In the genomic region with DNA sequence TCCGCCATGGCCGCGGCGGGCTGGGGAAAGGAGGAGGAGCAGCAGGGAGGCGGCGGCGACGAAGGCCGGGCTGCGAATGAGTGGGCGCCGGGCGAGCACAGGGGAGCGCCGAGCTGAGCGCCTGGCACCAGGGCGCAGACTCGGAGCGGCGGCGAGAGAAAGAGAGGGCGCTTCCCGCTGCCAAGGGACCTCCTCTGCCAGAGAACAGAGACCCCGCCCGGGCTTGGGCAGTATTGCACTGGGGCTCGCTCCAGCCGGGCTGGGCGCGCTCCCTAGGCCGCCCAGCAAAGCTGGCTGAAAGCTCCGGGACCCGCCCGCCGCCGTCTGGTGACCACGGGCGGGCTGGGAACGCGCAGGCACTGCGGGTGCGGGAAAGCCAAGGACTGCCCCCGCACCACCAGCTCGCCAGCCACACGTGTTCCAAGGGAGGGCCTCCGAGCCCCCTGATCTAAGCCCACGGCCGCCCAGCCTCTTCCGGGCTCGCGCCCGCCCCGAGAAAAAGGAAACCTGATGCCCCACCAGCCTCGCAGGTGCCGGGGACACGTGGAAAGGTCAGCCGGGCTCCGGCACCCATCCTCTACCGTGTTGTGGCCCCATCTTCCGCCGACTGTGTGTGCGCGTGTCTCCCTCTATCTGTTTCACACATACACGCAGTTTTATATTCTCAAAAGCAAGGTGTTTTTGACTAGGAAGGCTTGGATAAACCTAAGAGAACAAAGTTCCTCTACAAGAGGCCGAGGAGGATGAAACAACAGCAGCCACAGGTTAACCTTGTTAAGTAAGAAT, we compare ENCODE assay signal across 8 cellular contexts. TPM values are rescaled to one million over a fixed set of nuclear protein-coding genes. Genes with fewer than 3 reads are reported as not detected.
A peak's percentile ranks its signal among the peaks of the same experiment; 100 is the strongest.
DNase-seq lines count a peak whose midpoint lies in the region; ATAC-seq and TF ChIP-seq lines count a peak whose summit lies in the region.

A gene (minus strand): TSS at position 140 of the 786 bp plus-strand sequence. CDS start 132 bp downstream, at position 8.

- H2AFZ ChIP-seq in SK-N-SH (ENCODE audit: low read depth): peak within 1 kb of the TSS; percentile 88

- H3K4me3 Mint-ChIP-seq in activated naive CD4-positive, alpha-beta T cell treated with anti-CD3 and anti-CD28 coated beads, Interleukin-2, amount 50 U/mL, for 24 hours: peak within 1 kb of the TSS; percentile 95
- peak within 1 kb of the TSS; percentile 95 for H3K4me3 Mint-ChIP-seq in osteocyte (ENCODE audit: unreplicated experiment)

- H3K27me3 ChIP-seq in SK-N-SH (ENCODE audit: insufficient read depth) (no peaks in the 10 kb centered on the region), thymus (ENCODE audit: control insufficient read depth, insufficient read depth) (no peaks in the 10 kb centered on the region)

- CTCF ChIA-PET in SK-N-SH (lab: Yijun Ruan, JAX): interaction anchor here (0.6 to 3.2 kb wide), 31 partner anchors 9 to 815 kb away, joined by 3 to 22 read pairs (median 4); no protein-coding TSS in a partner anchor

- peaks cover 22% of the 10 kb centered on the region for H3F3A ChIP-seq in SK-N-SH (replicated peaks; ENCODE audit: insufficient read depth)

- H3K79me2 ChIP-seq in SK-N-SH (ENCODE audit: insufficient read depth): peaks cover 44% of the 10 kb centered on the region

- peak; percentile 83 for DNase-seq in GM10266 (ENCODE audit: extremely low spot score)
- DNase-seq in NCI-H1048 (lab: John Stamatoyannopoulos, UW): peak; percentile 80
- DNase-seq in SK-N-SH: peak; percentile 95
- DNase-seq in glomerular endothelial cell (ENCODE audit: extremely low read depth, low read depth, low spot score): no peak
- DNase-seq in osteocyte (ENCODE audit: extremely low spot score, unreplicated experiment): peak; percentile 98

- TF ChIP-seq RAD21 in SK-N-SH (IDR thresholded peaks at IDR 0.05; ENCODE audit: low read length): peak; percentile 51

- H3K27ac ChIP-seq in SK-N-SH (ENCODE audit: low read depth in 2 of 2, low read length in 1 of 2) (peak within 1 kb of the TSS; percentile 76 to 89), thymus (ENCODE audit: low read depth) (peak within 1 kb of the TSS; percentile 95)

- peak; percentile 78 for TF ChIP-seq CTCF in GM10266 (IDR thresholded peaks at IDR 0.05; ENCODE audit: control insufficient read depth, insufficient read depth, low read depth, missing control alignments)
- peak; percentile 63 for TF ChIP-seq CTCF in SK-N-SH (IDR thresholded peaks at IDR 0.05)
- TF ChIP-seq CTCF in osteocyte (IDR thresholded peaks at IDR 0.05): peak; percentile 79

- POLR2A ChIA-PET in SK-N-SH (lab: Yijun Ruan, JAX): interaction anchor here (0.8 to 1.3 kb wide), 7 partner anchors 11 to 730 kb away, joined by 3 to 4 read pairs (median 3); a partner anchor contains a TSS

- H3K36me3 ChIP-seq in SK-N-SH (replicated peaks in 1 of 2; ENCODE audit: control insufficient read depth in 1 of 2, insufficient read depth in 2 of 2, low read length in 1 of 2): peaks cover 0 to 8% of the 10 kb centered on the region in 2 experiments
- H3K36me3 ChIP-seq in thymus (ENCODE audit: control insufficient read depth, insufficient read depth): no peaks in the 10 kb centered on the region

- H3K9me2 ChIP-seq in SK-N-SH: no peaks in the 10 kb centered on the region

- 2% methylated on average over 16 of the region's 64 CpGs for WGBS in SK-N-SH (ENCODE audit: low lambda C conversion rate)
- under 1% methylated on average over 64 of the region's 64 CpGs for WGBS in thymus

- ATAC-seq in HG02588 (IDR thresholded peaks at IDR 0.05; ENCODE audit: unreplicated experiment): peak; percentile 82

- H4K20me1 ChIP-seq in SK-N-SH (ENCODE audit: insufficient read depth): peaks cover 27% of the 10 kb centered on the region

- peak within 1 kb of the TSS; percentile 84 for H3K9ac ChIP-seq in SK-N-SH

- H3K4me1 Mint-ChIP-seq in activated naive CD4-positive, alpha-beta T cell treated with anti-CD3 and anti-CD28 coated beads, Interleukin-2, amount 50 U/mL, for 24 hours: peaks cover 59% of the 10 kb centered on the region
- H3K4me1 Mint-ChIP-seq in osteocyte (ENCODE audit: unreplicated experiment): peaks cover 48% of the 10 kb centered on the region

- peak within 1 kb of the TSS; percentile 85 to 100 for H3K4me3 ChIP-seq in SK-N-SH (ENCODE audit: low read depth in 2 of 2, low read length in 1 of 2)
- H3K4me3 ChIP-seq in thymus (ENCODE audit: low read length): peak within 1 kb of the TSS; percentile 90

- no peaks in the 10 kb centered on the region for H3K27me3 Mint-ChIP-seq in activated naive CD4-positive, alpha-beta T cell treated with anti-CD3 and anti-CD28 coated beads, Interleukin-2, amount 50 U/mL, for 24 hours
- H3K27me3 Mint-ChIP-seq in osteocyte (ENCODE audit: unreplicated experiment): no peaks in the 10 kb centered on the region

- no peak for TF ChIP-seq EP300 in SK-N-SH (IDR thresholded peaks at IDR 0.05; ENCODE audit: borderline replicate concordance in 1 of 2, low read depth in 1 of 2, low read length in 1 of 2)

- H3K9me3 ChIP-seq in SK-N-SH (no peaks in the 10 kb centered on the region), thymus (ENCODE audit: control insufficient read depth) (no peaks in the 10 kb centered on the region)

- H3K4me1 ChIP-seq in SK-N-SH (ENCODE audit: control insufficient read depth in 1 of 2, insufficient read depth in 2 of 2, low read depth in 1 of 2, low read length in 1 of 2) (peaks cover 9 to 10% of the 10 kb centered on the region in 2 experiments; a peak in 3 of 4 replicates), thymus (ENCODE audit: control insufficient read depth, insufficient read depth, low read length) (peaks cover 18% of the 10 kb centered on the region)

- H3K4me2 ChIP-seq in SK-N-SH: peak within 1 kb of the TSS; percentile 97

- peaks cover 7% of the 10 kb centered on the region for H3K36me3 Mint-ChIP-seq in activated naive CD4-positive, alpha-beta T cell treated with anti-CD3 and anti-CD28 coated beads, Interleukin-2, amount 50 U/mL, for 24 hours
- no peaks in the 10 kb centered on the region for H3K36me3 Mint-ChIP-seq in osteocyte (ENCODE audit: unreplicated experiment)

- H3K9me3 Mint-ChIP-seq in activated naive CD4-positive, alpha-beta T cell treated with anti-CD3 and anti-CD28 coated beads, Interleukin-2, amount 50 U/mL, for 24 hours: no peaks in the 10 kb centered on the region
- H3K9me3 Mint-ChIP-seq in osteocyte (ENCODE audit: unreplicated experiment): no peaks in the 10 kb centered on the region

- peak within 1 kb of the TSS; percentile 97 for H3K27ac Mint-ChIP-seq in activated naive CD4-positive, alpha-beta T cell treated with anti-CD3 and anti-CD28 coated beads, Interleukin-2, amount 50 U/mL, for 24 hours
- peak within 1 kb of the TSS; percentile 87 for H3K27ac Mint-ChIP-seq in osteocyte (ENCODE audit: unreplicated experiment)

TF ChIP-seq in SK-N-SH, 30 proteins besides CTCF, POLR2A, EP300 and RAD21 (continues in another document):
- TF ChIP-seq, protein P1, sequence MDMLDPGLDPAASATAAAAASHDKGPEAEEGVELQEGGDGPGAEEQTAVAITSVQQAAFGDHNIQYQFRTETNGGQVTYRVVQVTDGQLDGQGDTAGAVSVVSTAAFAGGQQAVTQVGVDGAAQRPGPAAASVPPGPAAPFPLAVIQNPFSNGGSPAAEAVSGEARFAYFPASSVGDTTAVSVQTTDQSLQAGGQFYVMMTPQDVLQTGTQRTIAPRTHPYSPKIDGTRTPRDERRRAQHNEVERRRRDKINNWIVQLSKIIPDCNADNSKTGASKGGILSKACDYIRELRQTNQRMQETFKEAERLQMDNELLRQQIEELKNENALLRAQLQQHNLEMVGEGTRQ (IDR thresholded peaks at IDR 0.05; ENCODE audit: borderline replicate concordance, low read depth, low read length): no peak
- TF ChIP-seq, protein P2, sequence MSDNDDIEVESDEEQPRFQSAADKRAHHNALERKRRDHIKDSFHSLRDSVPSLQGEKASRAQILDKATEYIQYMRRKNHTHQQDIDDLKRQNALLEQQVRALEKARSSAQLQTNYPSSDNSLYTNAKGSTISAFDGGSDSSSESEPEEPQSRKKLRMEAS (IDR thresholded peaks at IDR 0.05; ENCODE audit: low read depth): peak; percentile 93
- TF ChIP-seq NFIC (IDR thresholded peaks at IDR 0.05; ENCODE audit: borderline replicate concordance) (peak; percentile 51; the same call in 1 of the 2 replicates), FOXJ3 (CRISPR knock-in tag; IDR thresholded peaks at IDR 0.05) (no peak), EZH2phosphoT487 (IDR thresholded peaks at IDR 0.05; ENCODE audit: borderline replicate concordance, low read depth) (no peak), GATA2 (CRISPR knock-in tag; IDR thresholded peaks at IDR 0.05) (no peak), RXRA (IDR thresholded peaks at IDR 0.05; ENCODE audit: borderline replicate concordance, low read depth) (no peak), TAF1 (IDR thresholded peaks at IDR 0.05; ENCODE audit: borderline replicate concordance, low read depth, low read length) (peak; percentile 96), TCF12 (IDR thresholded peaks at IDR 0.05) (0 out of 2 replicates have a peak, but pooled peaks have one; percentile 16), POLR2AphosphoS5 (IDR thresholded peaks at IDR 0.05; ENCODE audit: low read depth, low read length) (peak; percentile 57), RCOR1 (IDR thresholded peaks at IDR 0.05; ENCODE audit: low read length) (no peak; the same call in 1 of the 2 replicates), MEF2A (IDR thresholded peaks at IDR 0.05; ENCODE audit: borderline replicate concordance, low read depth) (no peak), FOXM1 (IDR thresholded peaks at IDR 0.05; ENCODE audit: low read depth) (no peak), YY1 (IDR thresholded peaks at IDR 0.05; ENCODE audit: low read depth) (peak; percentile 79)
- TF ChIP-seq, protein P3, sequence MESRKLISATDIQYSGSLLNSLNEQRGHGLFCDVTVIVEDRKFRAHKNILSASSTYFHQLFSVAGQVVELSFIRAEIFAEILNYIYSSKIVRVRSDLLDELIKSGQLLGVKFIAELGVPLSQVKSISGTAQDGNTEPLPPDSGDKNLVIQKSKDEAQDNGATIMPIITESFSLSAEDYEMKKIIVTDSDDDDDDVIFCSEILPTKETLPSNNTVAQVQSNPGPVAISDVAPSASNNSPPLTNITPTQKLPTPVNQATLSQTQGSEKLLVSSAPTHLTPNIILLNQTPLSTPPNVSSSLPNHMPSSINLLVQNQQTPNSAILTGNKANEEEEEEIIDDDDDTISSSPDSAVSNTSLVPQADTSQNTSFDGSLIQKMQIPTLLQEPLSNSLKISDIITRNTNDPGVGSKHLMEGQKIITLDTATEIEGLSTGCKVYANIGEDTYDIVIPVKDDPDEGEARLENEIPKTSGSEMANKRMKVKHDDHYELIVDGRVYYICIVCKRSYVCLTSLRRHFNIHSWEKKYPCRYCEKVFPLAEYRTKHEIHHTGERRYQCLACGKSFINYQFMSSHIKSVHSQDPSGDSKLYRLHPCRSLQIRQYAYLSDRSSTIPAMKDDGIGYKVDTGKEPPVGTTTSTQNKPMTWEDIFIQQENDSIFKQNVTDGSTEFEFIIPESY (IDR thresholded peaks at IDR 0.05; ENCODE audit: borderline replicate concordance, low read depth): no peak; the same call in 1 of the 2 replicates

RNA-seq across cellular contexts. Expression of the gene that starts here (rescaled TPM):
- polyA plus RNA-seq in SK-N-SH (2012; rRNA removed) (10.8 and 12.7 TPM in 2 replicates), thymus (19.9 TPM)
- polyA plus RNA-seq in SK-N-SH (2012; cell fraction: cytosol; rRNA removed): 13.4 and 14.1 TPM in 2 replicates
- 4.9 and 9.8 TPM in 2 replicates for polyA plus RNA-seq in SK-N-SH (2012; cell fraction: nucleus; rRNA removed)
- total RNA-seq in glomerular endothelial cell (29.1 and 31.0 TPM in 2 replicates), osteocyte (37.6 and 38.0 TPM in 2 replicates)
